ENCODE assay signal across 10 cellular contexts in the genomic region with DNA sequence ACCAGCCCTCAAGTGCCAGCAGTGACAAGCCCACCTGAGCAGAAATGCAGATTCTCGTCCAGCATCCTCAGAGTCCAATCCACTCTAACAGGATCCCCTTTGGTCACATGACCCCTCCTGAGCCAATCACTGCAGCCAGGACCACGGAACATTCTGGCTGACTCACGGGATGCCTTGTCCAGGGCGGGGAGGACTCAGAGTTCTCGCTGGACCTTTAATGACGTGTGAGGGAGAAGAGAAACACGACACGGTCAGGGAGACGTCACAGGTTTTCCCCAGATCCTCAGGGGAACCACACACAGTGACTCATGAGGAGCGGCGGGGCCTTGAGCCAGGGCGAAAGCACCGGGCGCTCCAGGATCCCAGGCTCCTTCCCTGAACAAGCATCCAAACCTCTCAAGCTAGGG.
DNase-seq lines count a peak whose midpoint lies in the region; ATAC-seq, FAIRE-seq and TF ChIP-seq lines count a peak whose summit lies in the region.
"Had no signal": no experiment of that assay in that cellular context is flagged by ENCODE, and none has a peak within 500 bp of the region (broad histone marks: within the 10 kb centered on the region; RNA-seq: fewer than 3 reads in every experiment).

No MANE protein-coding gene starts in this region.

- no peak for FAIRE-seq in urothelium cell line (lab: Jason Lieb, UNC)

- H3K9me3 ChIP-seq in body of pancreas = no peaks in the 10 kb centered on the region

- H3K4me3 ChIP-seq in body of pancreas = no peak overlapping the region
- H3K4me3 ChIP-seq: skin epidermis had no signal

- peak; percentile 38 for DNase-seq in NCI-H748 (lab: John Stamatoyannopoulos, UW; ENCODE audit: unreplicated experiment)
- DNase-seq in NCI-H748 treated with DMSO at 0.1 percent for 48 hours (lab: John Stamatoyannopoulos, UW) = no peak
- DNase-seq in body of pancreas = peak; percentile 24 to 53 (median 40)
- DNase-seq in mesenteric fat pad (ENCODE audit: low spot score) = peak; percentile 87
- DNase-seq in urothelium cell line (ENCODE audit: low spot score) = peak; percentile 84
- no peak for DNase-seq in activated CD8-positive, alpha-beta memory T cell treated with anti-CD3 and anti-CD28 coated beads, Interleukin-2, amount 50 U/mL, for 4 hours
- DNase-seq: Kasumi-1 had no signal

- intact Hi-C loops in body of pancreas (cut with DNase I) = no loop called here

- ATAC-seq in body of pancreas (peak; percentile 71), HG02970 (IDR thresholded peaks at IDR 0.05; ENCODE audit: low FRiP score, unreplicated experiment) (no peak), GM21526 (IDR thresholded peaks at IDR 0.05; ENCODE audit: low FRiP score, unreplicated experiment) (no peak)

- 63 to 73% methylated on average over 13 to 14 of the region's 14 CpGs for WGBS in body of pancreas, 2 donors

- no peaks in the 10 kb centered on the region for H3K27me3 ChIP-seq in body of pancreas

- H3K27ac ChIP-seq in body of pancreas = no peak overlapping the region
- H3K27ac ChIP-seq: skin epidermis had no signal

- no peak for TF ChIP-seq POLR2A in body of pancreas (IDR thresholded peaks at IDR 0.05)

- H3K4me1 ChIP-seq in body of pancreas = peaks cover 9% of the 10 kb centered on the region

- H3K36me3 ChIP-seq in body of pancreas (replicated peaks in 1 of 2; ENCODE audit: insufficient read depth in 1 of 2, low read depth in 2 of 2) = no peaks in the 10 kb centered on the region

- TF ChIP-seq CTCF in body of pancreas (IDR thresholded peaks at IDR 0.05) = no peak

Comparison
In these comparisons a context has a peak if more than half of its experiments do, and no peak if none do; other contexts are left out.
1. DNase-seq: peak in NCI-H748 (single experiment), body of pancreas (4 of 4), mesenteric fat pad (single experiment) and urothelium cell line (single experiment); none in NCI-H748 treated with DMSO at 0.1 percent for 48 hours (single experiment) and activated CD8-positive, alpha-beta memory T cell treated with anti-CD3 and anti-CD28 coated beads, Interleukin-2, amount 50 U/mL, for 4 hours (single experiment).